8 cellular contexts compared by ENCODE assay signal in the genomic region with DNA sequence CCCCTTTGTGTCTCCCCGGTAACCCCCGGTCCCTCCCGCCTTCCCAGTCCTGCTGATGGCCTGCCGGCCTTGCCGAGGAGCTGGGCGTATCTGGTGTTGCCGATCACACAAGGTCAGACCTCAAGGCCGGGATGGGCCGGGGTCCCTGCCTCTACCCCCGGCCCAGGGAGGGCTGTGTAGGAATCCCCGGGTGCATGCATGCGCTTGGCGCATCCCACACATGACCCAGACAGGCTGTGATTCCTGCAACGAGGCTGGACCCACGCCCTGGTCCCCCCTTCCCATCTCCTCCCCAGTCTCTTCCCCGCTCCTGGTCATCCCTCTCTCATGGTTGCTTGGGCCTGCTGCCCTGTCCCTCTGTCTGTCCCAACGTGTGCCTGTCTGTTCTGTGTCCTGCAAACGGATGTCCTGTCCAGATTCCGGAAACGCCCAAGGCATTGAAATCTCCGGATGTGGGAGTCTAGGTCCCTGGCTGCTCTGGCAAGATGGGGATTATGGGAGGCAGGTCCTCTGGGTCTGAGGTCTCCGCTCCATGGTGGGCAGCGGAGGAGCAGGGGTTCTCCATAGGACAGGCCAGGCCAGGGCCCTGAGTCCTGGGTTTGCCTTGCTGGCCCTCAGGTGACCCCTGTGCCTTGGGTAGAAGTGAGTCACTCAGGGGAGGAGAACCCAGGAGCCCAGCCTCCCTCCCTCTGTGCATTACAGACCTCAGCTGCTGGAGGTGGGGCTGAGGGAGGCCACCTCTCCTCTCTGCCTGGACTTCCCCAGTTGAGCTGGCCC. TPM values are rescaled to one million over a fixed set of nuclear protein-coding genes. Genes with fewer than 3 reads are reported as not detected.
DNase-seq lines count a peak whose midpoint lies in the region; ATAC-seq, FAIRE-seq and TF ChIP-seq lines count a peak whose summit lies in the region.

No MANE protein-coding gene starts in this region.

- dilution Hi-C loops in mammary epithelial cell (cut with HindIII; ENCODE audit: low sequenced_read_pairs): no loop called here

- FAIRE-seq in H54 (lab: Jason Lieb, UNC): peak; percentile 62

- DNase-seq in H54 (ENCODE audit: insufficient read length, low spot score): peak; percentile 79
- peak; percentile 79 to 84 for DNase-seq in SJSA1 (ENCODE audit: low read depth in 1 of 2, low spot score in 2 of 2)
- peak; percentile 63 for DNase-seq in mammary epithelial cell
- no peak for DNase-seq in DMS114 treated with DMSO at 0.1 percent for 48 hours (lab: John Stamatoyannopoulos, UW; ENCODE audit: unreplicated experiment)

- TF ChIP-seq POLR2A in H54 (IDR thresholded peaks at IDR 0.05; ENCODE audit: low read depth, low read length): no peak; the same call in 1 of the 2 replicates

- no peak for TF ChIP-seq CTCF in mammary epithelial cell (conservative IDR thresholded peaks at IDR 0.05 in 1 of 2, IDR thresholded peaks at IDR 0.05 in 1 of 2; ENCODE audit: extremely low read depth in 1 of 2, insufficient read depth in 1 of 2, low read depth in 1 of 2, low read length in 2 of 2)
- no peak for TF ChIP-seq CTCF in liver (IDR thresholded peaks at IDR 0.05; ENCODE audit: low read depth, low read length, missing input control)

- H3K4me1 ChIP-seq in SJSA1 (replicated peaks): peaks cover 29% of the 10 kb centered on the region
- H3K4me1 ChIP-seq in mammary epithelial cell (ENCODE audit: insufficient read depth, low read length): peaks cover 17% of the 10 kb centered on the region
- peaks cover 6 to 36% (median 19%) of the 10 kb centered on the region in 4 donors for H3K4me1 ChIP-seq in liver (ENCODE audit: control insufficient read depth in 4 of 4, insufficient read depth in 4 of 4, low read length in 3 of 4)

- no peaks in the 10 kb centered on the region for H3K27me3 ChIP-seq in SJSA1 (replicated peaks)
- H3K27me3 ChIP-seq in mammary epithelial cell (ENCODE audit: insufficient read depth, low read length): no peaks in the 10 kb centered on the region
- no peaks in the 10 kb centered on the region for H3K27me3 ChIP-seq in liver (ENCODE audit: control insufficient read depth in 4 of 4, insufficient read depth in 4 of 4, low read length in 3 of 4)

- H3K4me1 Mint-ChIP-seq in stimulated activated naive CD8-positive, alpha-beta T cell treated with anti-CD3 and anti-CD28 coated beads, Interleukin-15, Interleukin-2, amounts not matched to agents 100 ng/mL and 50 ng/mL, for 24 hours (ENCODE audit: low read depth): peaks cover 60% of the 10 kb centered on the region

- peak overlapping the region; percentile 87 for H3K27ac Mint-ChIP-seq in stimulated activated naive CD8-positive, alpha-beta T cell treated with anti-CD3 and anti-CD28 coated beads, Interleukin-15, Interleukin-2, amounts not matched to agents 100 ng/mL and 50 ng/mL, for 24 hours

- peak overlapping the region; percentile 71 for H3K4me3 ChIP-seq in SJSA1
- no peak overlapping the region for H3K4me3 ChIP-seq in mammary epithelial cell (replicated peaks in 1 of 3; ENCODE audit: insufficient read depth in 1 of 3, low read depth in 2 of 3, low read length in 3 of 3)
- peak overlapping the region in 1 of 3 donors; percentile 96 for H3K4me3 ChIP-seq in liver (ENCODE audit: low read depth in 1 of 3, low read length in 3 of 3)

- H3K27me3 Mint-ChIP-seq in stimulated activated naive CD8-positive, alpha-beta T cell treated with anti-CD3 and anti-CD28 coated beads, Interleukin-15, Interleukin-2, amounts not matched to agents 100 ng/mL and 50 ng/mL, for 24 hours: peaks cover 5% of the 10 kb centered on the region

- H3K4me2 ChIP-seq in mammary epithelial cell (ENCODE audit: insufficient read depth, low read depth, low read length): no peak overlapping the region

- H3K36me3 Mint-ChIP-seq in stimulated activated naive CD8-positive, alpha-beta T cell treated with anti-CD3 and anti-CD28 coated beads, Interleukin-15, Interleukin-2, amounts not matched to agents 100 ng/mL and 50 ng/mL, for 24 hours (ENCODE audit: low read depth): no peaks in the 10 kb centered on the region

- no peaks in the 10 kb centered on the region for H4K20me1 ChIP-seq in mammary epithelial cell (ENCODE audit: insufficient read depth, low read length)

- peak overlapping the region; percentile 82 for H3K4me3 Mint-ChIP-seq in stimulated activated naive CD8-positive, alpha-beta T cell treated with anti-CD3 and anti-CD28 coated beads, Interleukin-15, Interleukin-2, amounts not matched to agents 100 ng/mL and 50 ng/mL, for 24 hours

- CTCF ChIA-PET in mammary epithelial cell (lab: Charles Lee; ENCODE audit: low non-redundant PET): no interaction called here

- H3K9me3 Mint-ChIP-seq in stimulated activated naive CD8-positive, alpha-beta T cell treated with anti-CD3 and anti-CD28 coated beads, Interleukin-15, Interleukin-2, amounts not matched to agents 100 ng/mL and 50 ng/mL, for 24 hours: no peaks in the 10 kb centered on the region

- ATAC-seq in GM18868 (IDR thresholded peaks at IDR 0.05; ENCODE audit: unreplicated experiment) (no peak), GM19452 (IDR thresholded peaks at IDR 0.05; ENCODE audit: unreplicated experiment) (no peak)

- intact Hi-C loops in mammary epithelial cell (cut with micrococcal nuclease): loop anchor here (5.0 kb wide), 1 partner anchor 38 kb away; no protein-coding TSS in a partner anchor

- no peaks in the 10 kb centered on the region for H3K79me2 ChIP-seq in mammary epithelial cell (ENCODE audit: insufficient read depth, low read length)

- TF ChIP-seq RAD21 in liver (IDR thresholded peaks at IDR 0.05): no peak

- H3K36me3 ChIP-seq in SJSA1: peaks cover 18% of the 10 kb centered on the region
- H3K36me3 ChIP-seq in mammary epithelial cell (ENCODE audit: insufficient read depth, low read length): no peaks in the 10 kb centered on the region
- H3K36me3 ChIP-seq in liver (ENCODE audit: control insufficient read depth in 4 of 4, insufficient read depth in 3 of 4, low read depth in 1 of 4, low read length in 3 of 4): no peaks in the 10 kb centered on the region

- in situ Hi-C loops in mammary epithelial cell (cut with MboI; ENCODE audit: low sequenced_read_pairs in 2 of 2): no loop called here

- peak overlapping the region; percentile 8 for H2AFZ ChIP-seq in mammary epithelial cell (ENCODE audit: low read depth, low read length)

- no peaks in the 10 kb centered on the region for H3K9me3 ChIP-seq in SJSA1 (replicated peaks)
- H3K9me3 ChIP-seq in mammary epithelial cell (replicated peaks; ENCODE audit: insufficient read depth, low read length): no peaks in the 10 kb centered on the region
- no peaks in the 10 kb centered on the region for H3K9me3 ChIP-seq in liver (ENCODE audit: control insufficient read depth in 4 of 4, low read length in 3 of 4)

- no TSS peak for BruUV-seq in mammary epithelial cell (replicated peaks; lab: Mats Ljungman, UMichigan)

- H3K27ac ChIP-seq in SJSA1 (peak overlapping the region; percentile 59), mammary epithelial cell (ENCODE audit: insufficient read depth, low read depth, low read length) (no peak overlapping the region), liver (ENCODE audit: low read depth in 1 of 2, low read length in 2 of 2) (peak overlapping the region; percentile 27 to 69)

- no peak overlapping the region for H3K9ac ChIP-seq in mammary epithelial cell (ENCODE audit: insufficient read depth, low read length)
- no peak overlapping the region for H3K9ac ChIP-seq in liver (ENCODE audit: low read depth in 1 of 2, low read length in 2 of 2)

- 74% methylated on average over 20 of the region's 23 CpGs for WGBS in mammary epithelial cell (ENCODE audit: low coverage, missing lambda C conversion rate)
- WGBS in liver: 61% methylated on average over 23 of the region's 23 CpGs

TF ChIP-seq in liver, 16 proteins besides CTCF, POLR2A, EP300 and RAD21 (continues in another document):
- no peak for TF ChIP-seq EGR1 (IDR thresholded peaks at IDR 0.05; ENCODE audit: low read depth in 2 of 2)
- no peak for TF ChIP-seq FOXA2 (IDR thresholded peaks at IDR 0.05)
- TF ChIP-seq HNF4A (conservative IDR thresholded peaks at IDR 0.05): no peak
- TF ChIP-seq GABPA (IDR thresholded peaks at IDR 0.05 in 1 of 2, conservative IDR thresholded peaks at IDR 0.05 in 1 of 2): peak in 1 of 2 donors; percentile 37
- no peak for TF ChIP-seq HNF4G (IDR thresholded peaks at IDR 0.05)
- peak in 1 of 2 donors; percentile 28 for TF ChIP-seq JUND (IDR thresholded peaks at IDR 0.05)
- peak in 1 of 2 donors; percentile 36 for TF ChIP-seq RXRA (IDR thresholded peaks at IDR 0.05)
- TF ChIP-seq, protein P1, sequence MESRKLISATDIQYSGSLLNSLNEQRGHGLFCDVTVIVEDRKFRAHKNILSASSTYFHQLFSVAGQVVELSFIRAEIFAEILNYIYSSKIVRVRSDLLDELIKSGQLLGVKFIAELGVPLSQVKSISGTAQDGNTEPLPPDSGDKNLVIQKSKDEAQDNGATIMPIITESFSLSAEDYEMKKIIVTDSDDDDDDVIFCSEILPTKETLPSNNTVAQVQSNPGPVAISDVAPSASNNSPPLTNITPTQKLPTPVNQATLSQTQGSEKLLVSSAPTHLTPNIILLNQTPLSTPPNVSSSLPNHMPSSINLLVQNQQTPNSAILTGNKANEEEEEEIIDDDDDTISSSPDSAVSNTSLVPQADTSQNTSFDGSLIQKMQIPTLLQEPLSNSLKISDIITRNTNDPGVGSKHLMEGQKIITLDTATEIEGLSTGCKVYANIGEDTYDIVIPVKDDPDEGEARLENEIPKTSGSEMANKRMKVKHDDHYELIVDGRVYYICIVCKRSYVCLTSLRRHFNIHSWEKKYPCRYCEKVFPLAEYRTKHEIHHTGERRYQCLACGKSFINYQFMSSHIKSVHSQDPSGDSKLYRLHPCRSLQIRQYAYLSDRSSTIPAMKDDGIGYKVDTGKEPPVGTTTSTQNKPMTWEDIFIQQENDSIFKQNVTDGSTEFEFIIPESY (IDR thresholded peaks at IDR 0.05): no peak
- TF ChIP-seq TAF1 (conservative IDR thresholded peaks at IDR 0.05): no peak

RNA-seq across cellular contexts. Expression of a gene that starts 1.6 kb away (rescaled TPM):
- 75.2 and 79.7 TPM in 2 replicates for total RNA-seq in SJSA1 (2014; rRNA removed; shearing (Covaris generic))
- total RNA-seq in mammary epithelial cell: 10 to 100 TPM; 26.3 to 43.3 TPM
- polyA plus RNA-seq in mammary epithelial cell: 8.3 TPM
- 14.9 TPM for polyA minus RNA-seq in mammary epithelial cell
- 10 to 100 TPM; 24.8 to 41.6 TPM for total RNA-seq in liver
- 10 to 100 TPM; 13.7 to 19.8 TPM for polyA plus RNA-seq in liver

RNA-seq across cellular contexts. Expression of a gene that starts 15.6 kb away (rescaled TPM):
- 222 and 278 TPM in 2 replicates for total RNA-seq in SJSA1 (2014; rRNA removed; shearing (Covaris generic))
- 10 to 100 TPM; 34.0 to 74.4 TPM for total RNA-seq in mammary epithelial cell
- polyA plus RNA-seq in mammary epithelial cell: 108 TPM
- 67.1 TPM for polyA minus RNA-seq in mammary epithelial cell
- total RNA-seq in liver: 10 to 100 TPM; 34.6 to 54.7 TPM
- polyA plus RNA-seq in liver: 10 to 100 TPM; 24.9 to 36.1 TPM

RNA-seq across cellular contexts. Expression of a gene that starts 40.4 kb away (rescaled TPM):
- total RNA-seq in SJSA1 (2014; rRNA removed; shearing (Covaris generic)): not detected in 2 replicates
- total RNA-seq in mammary epithelial cell (under 1 TPM; 0.56 to 0.83 TPM), liver (under 1 TPM in 1 of 2 donors, not detected in 1; 0.42 TPM)
- polyA plus RNA-seq in mammary epithelial cell (not detected), liver (under 1 TPM; 0.15 to 0.22 TPM)
- polyA minus RNA-seq in mammary epithelial cell: not detected

RNA-seq across cellular contexts. Expression of a gene that starts 53.5 kb away (rescaled TPM):
- 25.6 and 46.7 TPM in 2 replicates for total RNA-seq in SJSA1 (2014; rRNA removed; shearing (Covaris generic))
- total RNA-seq in mammary epithelial cell: 10 to 100 TPM; 19.3 to 35.4 TPM
- polyA plus RNA-seq in mammary epithelial cell: 17.5 TPM
- 26.7 TPM for polyA minus RNA-seq in mammary epithelial cell
- total RNA-seq in liver: 10 to 100 TPM; 11.3 to 20.4 TPM
- 10 to 100 TPM in 1 of 2 donors, 1 to 10 TPM in 1; 7.0 to 17.0 TPM for polyA plus RNA-seq in liver
